Comparison of ENCODE assay signal across 8 cellular contexts in the genomic region with DNA sequence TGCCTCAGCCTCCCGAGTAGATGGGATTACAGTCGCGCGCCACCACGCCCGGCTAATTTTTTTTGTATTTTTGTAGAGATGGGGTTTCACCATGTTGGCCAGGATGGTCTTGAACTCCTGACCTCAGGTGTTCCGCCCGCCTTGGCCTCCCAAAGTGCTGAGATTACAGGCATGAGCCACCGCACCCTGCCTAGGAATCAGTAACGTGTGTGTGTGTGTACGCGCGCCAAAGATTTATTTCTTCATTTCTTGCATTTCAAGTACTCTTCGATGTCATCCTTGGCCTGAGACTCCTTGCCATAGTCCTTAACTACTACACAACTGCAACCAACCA. TPM values are rescaled to one million over a fixed set of nuclear protein-coding genes. Genes with fewer than 3 reads are reported as not detected.
DNase-seq lines count a peak whose midpoint lies in the region; ATAC-seq and TF ChIP-seq lines count a peak whose summit lies in the region.
"Not testable (repeated sequence)": the region's sequence is repeated elsewhere in the genome, so short reads cannot be mapped to it uniquely, and the experiment has no call there.
"Had no signal": no experiment of that assay in that cellular context is flagged by ENCODE, and none has a peak within 500 bp of the region (broad histone marks: within the 10 kb centered on the region; RNA-seq: fewer than 3 reads in every experiment).

No MANE protein-coding gene starts in this region.

- ATAC-seq in GM23338, T-helper 17 cell: not testable (repeated sequence)

- not testable (repeated sequence) for TF ChIP-seq POLR2A in breast epithelium (IDR thresholded peaks at IDR 0.05)

- H3K4me1 Mint-ChIP-seq in GM23338 (peaks cover 40% of the 10 kb centered on the region), T-helper 17 cell (peaks cover 27% of the 10 kb centered on the region), type B pancreatic cell (ENCODE audit: unreplicated experiment) (peaks cover 31% of the 10 kb centered on the region)

- not testable (repeated sequence) for H3K9me3 Mint-ChIP-seq in GM23338, type B pancreatic cell

- peaks cover 28% of the 10 kb centered on the region for H3K4me1 ChIP-seq in GM23338 (ENCODE audit: insufficient read depth)
- not testable (repeated sequence) for H3K4me1 ChIP-seq in breast epithelium
- peaks cover 14% of the 10 kb centered on the region for H3K4me1 ChIP-seq in hepatocyte (ENCODE audit: insufficient read depth)
- peaks cover 14% of the 10 kb centered on the region for H3K4me1 ChIP-seq in neuron (ENCODE audit: insufficient read depth, low read length)

- H4K20me1 ChIP-seq in GM23338 (replicated peaks; ENCODE audit: insufficient read depth), result peaks cover 36% of the 10 kb centered on the region
- not testable (repeated sequence) for H4K20me1 ChIP-seq in hepatocyte (ENCODE audit: insufficient read depth, poor library complexity, severe bottlenecking)

- not testable (repeated sequence) for TF ChIP-seq CTCF in GM23338 (conservative IDR thresholded peaks at IDR 0.05; ENCODE audit: low read depth in 2 of 2); breast epithelium (IDR thresholded peaks at IDR 0.05); hepatocyte (IDR thresholded peaks at IDR 0.05; ENCODE audit: poor library complexity); type B pancreatic cell (conservative IDR thresholded peaks at IDR 0.05)

- peaks cover 17% of the 10 kb centered on the region; the same call in 1 of the 2 replicates for H3F3A ChIP-seq in GM23338 (replicated peaks; ENCODE audit: low read depth)

- H2AFZ ChIP-seq in GM23338 (0 out of 2 replicates have a peak overlapping the region, but pooled peaks have one; percentile 15), hepatocyte (peak overlapping the region; percentile 83)
- not testable (repeated sequence) for H2AFZ ChIP-seq in neuron (ENCODE audit: low read depth, low read length)

- H3K9me3 ChIP-seq in T-helper 17 cell (ENCODE audit: control insufficient read depth, low read length, poor library complexity, severe bottlenecking); breast epithelium; hepatocyte (ENCODE audit: low read depth); neuron (ENCODE audit: low read length): not testable (repeated sequence)

- WGBS in hepatocyte (ENCODE audit: low lambda C conversion rate, missing lambda C conversion rate), result 65% methylated on average over 14 of the region's 14 CpGs

- peak overlapping the region; percentile 96 for H3K4me3 Mint-ChIP-seq in GM23338
- peak overlapping the region; percentile 89 for H3K4me3 Mint-ChIP-seq in T-helper 17 cell
- peak overlapping the region; percentile 90 for H3K4me3 Mint-ChIP-seq in type B pancreatic cell

- H3K79me2 ChIP-seq in GM23338 (replicated peaks; ENCODE audit: insufficient read depth) (peaks cover 44% of the 10 kb centered on the region), hepatocyte (peaks cover 44% of the 10 kb centered on the region)

- H3K9me2 ChIP-seq in GM23338 (ENCODE audit: insufficient read depth); hepatocyte (replicated peaks; ENCODE audit: insufficient read depth): not testable (repeated sequence)

- H3K4me2 ChIP-seq in GM23338 (peak overlapping the region; percentile 100), hepatocyte (peak overlapping the region; percentile 90)

- H3K36me3 Mint-ChIP-seq in GM23338 (ENCODE audit: low read depth); T-helper 17 cell (ENCODE audit: low read depth); type B pancreatic cell: not testable (repeated sequence)

- H3K27ac ChIP-seq in GM23338 (ENCODE audit: low read depth) (0 out of 2 replicates have a peak overlapping the region, but pooled peaks have one; percentile 73), breast epithelium (peak overlapping the region; percentile 77 to 92), hepatocyte (peak overlapping the region; percentile 77)

- not testable (repeated sequence) for H3K27me3 ChIP-seq in GM23338 (ENCODE audit: insufficient read depth); breast epithelium; hepatocyte; neuron (ENCODE audit: insufficient read depth, low read length)

- intact Hi-C loops in breast epithelium (cut with DNase I; ENCODE audit: low total_unique reads), result not testable (repeated sequence)

- peaks cover 15% of the 10 kb centered on the region for H3K27me3 Mint-ChIP-seq in GM23338 (ENCODE audit: insufficient read depth, low read depth, poor library complexity)
- not testable (repeated sequence) for H3K27me3 Mint-ChIP-seq in T-helper 17 cell, type B pancreatic cell

- H3K27ac Mint-ChIP-seq in GM23338 (peak overlapping the region; percentile 98), T-helper 17 cell (peak overlapping the region; percentile 92), type B pancreatic cell (peak overlapping the region; percentile 86)

- not testable (repeated sequence) for DNase-seq in GM23338 (ENCODE audit: low spot score); T-helper 17 cell; breast epithelium (ENCODE audit: low spot score in 2 of 2); hepatocyte (ENCODE audit: low spot score); type B pancreatic cell (ENCODE audit: extremely low spot score, unreplicated experiment)

- H3K36me3 ChIP-seq in GM23338 (ENCODE audit: insufficient read depth); breast epithelium; hepatocyte (replicated peaks; ENCODE audit: insufficient read depth, low read depth); neuron (ENCODE audit: insufficient read depth, low read length): not testable (repeated sequence)

- peak overlapping the region; percentile 99 for H3K4me3 ChIP-seq in GM23338
- H3K4me3 ChIP-seq in breast epithelium, result peak overlapping the region; percentile 78 to 95 (median 94)
- H3K4me3 ChIP-seq in hepatocyte, result peak overlapping the region; percentile 88
- peak overlapping the region; percentile 65 for H3K4me3 ChIP-seq in neuron (ENCODE audit: low read length)

RNA-seq across cellular contexts. Expression of a gene that starts 0.6 kb away (rescaled TPM):
- total RNA-seq in GM23338 (2014; rRNA removed; shearing (Covaris generic)), result 91.0 and 123 TPM in 2 replicates
- polyA plus RNA-seq in GM23338 (2016; fragmentation: Nextera tagmentation; extraction: Ambion mirVana), result 39.4 and 41.1 TPM in 2 replicates
- 10 to 100 TPM; 38.0 to 44.9 TPM for total RNA-seq in T-helper 17 cell
- total RNA-seq in breast epithelium, result 10 to 100 TPM; 17.0 to 26.9 (median 21.0) TPM
- total RNA-seq in hepatocyte, result 17.6 and 18.5 TPM in 2 replicates
- 35.2 and 42.9 TPM in 2 replicates for polyA plus RNA-seq in hepatocyte
- total RNA-seq in type B pancreatic cell (ENCODE audit: low replicate concordance), result 72.7 and 92.9 TPM in 2 replicates

RNA-seq across cellular contexts. Expression of a gene that starts 5.9 kb away (rescaled TPM):
- total RNA-seq in GM23338 (2014; rRNA removed; shearing (Covaris generic)), result 23.0 and 45.0 TPM in 2 replicates
- polyA plus RNA-seq in GM23338 (2016; fragmentation: Nextera tagmentation; extraction: Ambion mirVana), result 37.3 and 39.5 TPM in 2 replicates
- total RNA-seq in T-helper 17 cell, result 100 to 1,000 TPM; 220 to 255 TPM
- 10 to 100 TPM; 25.2 to 67.4 (median 42.3) TPM for total RNA-seq in breast epithelium
- total RNA-seq in hepatocyte, result 15.3 and 17.4 TPM in 2 replicates
- 20.0 and 21.1 TPM in 2 replicates for polyA plus RNA-seq in hepatocyte
- 22.9 and 47.4 TPM in 2 replicates for total RNA-seq in type B pancreatic cell (ENCODE audit: low replicate concordance)

RNA-seq across cellular contexts. Expression of a gene that starts 26.7 kb away (rescaled TPM):
- 15.5 and 16.7 TPM in 2 replicates for total RNA-seq in GM23338 (2014; rRNA removed; shearing (Covaris generic))
- polyA plus RNA-seq in GM23338 (2016; fragmentation: Nextera tagmentation; extraction: Ambion mirVana) (32.8 and 33.3 TPM in 2 replicates), hepatocyte (39.4 and 42.7 TPM in 2 replicates)
- total RNA-seq in T-helper 17 cell (1 to 10 TPM; 5.9 to 9.3 TPM), breast epithelium (10 to 100 TPM; 29.3 to 41.7 (median 30.8) TPM), hepatocyte (36.3 and 36.9 TPM in 2 replicates), type B pancreatic cell (ENCODE audit: low replicate concordance) (17.6 and 21.8 TPM in 2 replicates)

RNA-seq across cellular contexts. Expression of a gene that starts 35.1 kb away (rescaled TPM):
- 1.4 TPM in 1 of 2 replicates, not detected in the other for total RNA-seq in GM23338 (2014; rRNA removed; shearing (Covaris generic))
- polyA plus RNA-seq in GM23338 (2016; fragmentation: Nextera tagmentation; extraction: Ambion mirVana), result 0.21 and 0.32 TPM in 2 replicates
- total RNA-seq in T-helper 17 cell, result 1 to 10 TPM; 1.0 to 1.6 TPM
- total RNA-seq in breast epithelium, result 1 to 10 TPM in 1 of 3 donors, under 1 TPM in 2; 0.96 to 2.3 (median 0.98) TPM
- 1.6 and 2.9 TPM in 2 replicates for total RNA-seq in hepatocyte
- 4.1 and 4.8 TPM in 2 replicates for polyA plus RNA-seq in hepatocyte
- 0.70 and 1.4 TPM in 2 replicates for total RNA-seq in type B pancreatic cell (ENCODE audit: low replicate concordance)
- total RNA-seq: frontal cortex, H4 had no signal

RNA-seq across cellular contexts. Expression of a gene that starts 35.2 kb away (rescaled TPM):
- 4.1 and 6.8 TPM in 2 replicates for total RNA-seq in GM23338 (2014; rRNA removed; shearing (Covaris generic))
- polyA plus RNA-seq in GM23338 (2016; fragmentation: Nextera tagmentation; extraction: Ambion mirVana), result 3.7 and 4.0 TPM in 2 replicates
- total RNA-seq in T-helper 17 cell, result 10 to 100 TPM; 10.3 to 15.3 TPM
- 10 to 100 TPM; 13.8 to 25.8 (median 18.6) TPM for total RNA-seq in breast epithelium
- total RNA-seq in hepatocyte, result 38.7 and 39.9 TPM in 2 replicates
- polyA plus RNA-seq in hepatocyte, result 73.2 and 82.5 TPM in 2 replicates
- 15.2 and 23.0 TPM in 2 replicates for total RNA-seq in type B pancreatic cell (ENCODE audit: low replicate concordance)
